In genomic region chr7:110539216-110539615, GRCh38 we compare ENCODE assay signal across 23 cellular contexts.
DNase-seq lines count a peak whose midpoint lies in the region; ATAC-seq and TF ChIP-seq lines count a peak whose summit lies in the region.
"Had no signal": no experiment of that assay in that cellular context is flagged by ENCODE, and none has a peak within 500 bp of the region (broad histone marks: within the 10 kb centered on the region; RNA-seq: fewer than 3 reads in every experiment).

No MANE protein-coding gene starts in this region.

- in situ Hi-C loops in mammary epithelial cell (cut with MboI; ENCODE audit: low sequenced_read_pairs in 2 of 2) = no loop called here

- no TSS peak for BruUV-seq in mammary epithelial cell (replicated peaks; lab: Mats Ljungman, UMichigan)

- H3K27ac ChIP-seq in mammary epithelial cell (ENCODE audit: insufficient read depth, low read depth, low read length) (peak overlapping the region; percentile 37), breast epithelium (no peak overlapping the region)
- H3K27ac ChIP-seq: BLaER1 treated with 17β-estradiol and CSF1 and Interleukin-3, amounts not matched to agents 10 nM and 100 nM had no signal

- no peaks in the 10 kb centered on the region for H3K9me3 ChIP-seq in mammary epithelial cell (replicated peaks; ENCODE audit: insufficient read depth, low read length)
- no peaks in the 10 kb centered on the region for H3K9me3 ChIP-seq in breast epithelium
- H3K9me3 ChIP-seq in adipocyte (ENCODE audit: control insufficient read depth, low read length) = no peaks in the 10 kb centered on the region
- H3K9me3 ChIP-seq: BLaER1 treated with 17β-estradiol and CSF1 and Interleukin-3, amounts not matched to agents 10 nM and 100 nM had no signal

- DNase-seq in mammary epithelial cell (peak; percentile 22), breast epithelium (ENCODE audit: low spot score in 2 of 2) (no peak), adipocyte (ENCODE audit: low read depth) (peak; percentile 22), fibroblast of mammary gland (ENCODE audit: low read depth) (peak; percentile 6), mesothelial cell of epicardium (ENCODE audit: low spot score in 2 of 2, unreplicated experiment in 2 of 2) (no peak), retina (no peak), NOMO-1 treated with dmso at 0.1 percent for 144 hours (lab: John Stamatoyannopoulos, UW; ENCODE audit: unreplicated experiment) (no peak)
- DNase-seq: 8988T; ACHN; CD4-positive, alpha-beta T cell; Kasumi-1; NCI-H1105; NCI-H1436 treated with DMSO at 0.1 percent for 48 hours; NCI-H187 treated with DMSO at 0.1 percent for 48 hours; NCI-H2107; NCI-H446; NCI-H524 treated with DMSO at 0.1 percent for 48 hours; NCI-H774; Right ventricle myocardium superior had no signal

- H3K4me3 Mint-ChIP-seq in mesothelial cell of epicardium = no peak overlapping the region
- H3K4me3 Mint-ChIP-seq: CD4-positive, alpha-beta T cell had no signal

- H3K4me2 ChIP-seq in mammary epithelial cell (ENCODE audit: insufficient read depth, low read depth, low read length) = peak overlapping the region; percentile 39
- H3K4me2 ChIP-seq: BLaER1 treated with 17β-estradiol and CSF1 and Interleukin-3, amounts not matched to agents 10 nM and 100 nM had no signal

- CTCF ChIA-PET in mammary epithelial cell (lab: Charles Lee; ENCODE audit: low non-redundant PET) = no interaction called here

- peaks cover 6% of the 10 kb centered on the region for H3K9me3 Mint-ChIP-seq in mesothelial cell of epicardium
- H3K9me3 Mint-ChIP-seq: CD4-positive, alpha-beta T cell had no signal

- H3K27ac Mint-ChIP-seq in mesothelial cell of epicardium = no peak overlapping the region
- H3K27ac Mint-ChIP-seq: CD4-positive, alpha-beta T cell had no signal

- intact Hi-C loops in mammary epithelial cell (cut with micrococcal nuclease) (loop anchor here (10.0 kb wide), 1 partner anchor 116 kb away; no protein-coding TSS in a partner anchor), breast epithelium (cut with DNase I; ENCODE audit: low total_unique reads) (no loop called here)

- H3K36me3 Mint-ChIP-seq in mesothelial cell of epicardium = no peaks in the 10 kb centered on the region

- no peak overlapping the region for H3K9ac ChIP-seq in mammary epithelial cell (ENCODE audit: insufficient read depth, low read length)
- no peak overlapping the region for H3K9ac ChIP-seq in adipocyte (ENCODE audit: low read length)
- H3K9ac ChIP-seq: BLaER1 treated with 17β-estradiol and CSF1 and Interleukin-3, amounts not matched to agents 10 nM and 100 nM had no signal

- H4K20me1 ChIP-seq in mammary epithelial cell (ENCODE audit: insufficient read depth, low read length) = no peaks in the 10 kb centered on the region
- H4K20me1 ChIP-seq: BLaER1 treated with 17β-estradiol and CSF1 and Interleukin-3, amounts not matched to agents 10 nM and 100 nM had no signal

- no peak for ATAC-seq in GM18868 (IDR thresholded peaks at IDR 0.05; ENCODE audit: unreplicated experiment)
- ATAC-seq: HepG2, K562 had no signal

- H3K36me3 ChIP-seq in mammary epithelial cell (ENCODE audit: insufficient read depth, low read length) (no peaks in the 10 kb centered on the region), breast epithelium (no peaks in the 10 kb centered on the region), adipocyte (ENCODE audit: control insufficient read depth, insufficient read depth, low read length, severe bottlenecking) (no peaks in the 10 kb centered on the region)
- H3K36me3 ChIP-seq: BLaER1 treated with 17β-estradiol and CSF1 and Interleukin-3, amounts not matched to agents 10 nM and 100 nM had no signal

- H3K4me1 ChIP-seq in mammary epithelial cell (ENCODE audit: insufficient read depth, low read length) (peaks cover 34% of the 10 kb centered on the region), breast epithelium (no peaks in the 10 kb centered on the region), adipocyte (ENCODE audit: control insufficient read depth, insufficient read depth, low read length) (peaks cover 8% of the 10 kb centered on the region)
- H3K4me1 ChIP-seq: BLaER1 treated with 17β-estradiol and CSF1 and Interleukin-3, amounts not matched to agents 10 nM and 100 nM had no signal

- no peak for TF ChIP-seq POLR2A in breast epithelium (IDR thresholded peaks at IDR 0.05)

- peaks cover 11% of the 10 kb centered on the region for H3K4me1 Mint-ChIP-seq in mesothelial cell of epicardium

- no peaks in the 10 kb centered on the region for H3K27me3 Mint-ChIP-seq in mesothelial cell of epicardium (ENCODE audit: low read depth)
- H3K27me3 Mint-ChIP-seq: CD4-positive, alpha-beta T cell had no signal

- TF ChIP-seq CTCF in mammary epithelial cell (conservative IDR thresholded peaks at IDR 0.05 in 1 of 2, IDR thresholded peaks at IDR 0.05 in 1 of 2; ENCODE audit: extremely low read depth in 1 of 2, insufficient read depth in 1 of 2, low read depth in 1 of 2, low read length in 2 of 2) = no peak
- TF ChIP-seq CTCF in breast epithelium (IDR thresholded peaks at IDR 0.05) = no peak
- no peak for TF ChIP-seq CTCF in fibroblast of mammary gland (conservative IDR thresholded peaks at IDR 0.05; ENCODE audit: control insufficient read depth, insufficient read depth, low read depth, low read length)
- TF ChIP-seq CTCF in mesothelial cell of epicardium (IDR thresholded peaks at IDR 0.05; ENCODE audit: unreplicated experiment) = no peak

- dilution Hi-C loops in mammary epithelial cell (cut with HindIII; ENCODE audit: low sequenced_read_pairs) = no loop called here

- no peaks in the 10 kb centered on the region for H3K79me2 ChIP-seq in mammary epithelial cell (ENCODE audit: insufficient read depth, low read length)

- H3K4me3 ChIP-seq in mammary epithelial cell (replicated peaks in 1 of 3; ENCODE audit: insufficient read depth in 1 of 3, low read depth in 2 of 3, low read length in 3 of 3) = no peak overlapping the region
- no peak overlapping the region for H3K4me3 ChIP-seq in breast epithelium
- no peak overlapping the region for H3K4me3 ChIP-seq in adipocyte (ENCODE audit: low read length)
- H3K4me3 ChIP-seq in fibroblast of mammary gland (ENCODE audit: control insufficient read depth, low read depth, low read length) = no peak overlapping the region
- H3K4me3 ChIP-seq: BLaER1 treated with 17β-estradiol and CSF1 and Interleukin-3, amounts not matched to agents 10 nM and 100 nM; K562 had no signal

- H2AFZ ChIP-seq in mammary epithelial cell (ENCODE audit: low read depth, low read length) = no peak overlapping the region

- no peaks in the 10 kb centered on the region for H3K27me3 ChIP-seq in mammary epithelial cell (ENCODE audit: insufficient read depth, low read length)
- no peaks in the 10 kb centered on the region for H3K27me3 ChIP-seq in breast epithelium
- H3K27me3 ChIP-seq in adipocyte (replicated peaks; ENCODE audit: control insufficient read depth, insufficient read depth, low read length) = no peaks in the 10 kb centered on the region
- H3K27me3 ChIP-seq: BLaER1 treated with 17β-estradiol and CSF1 and Interleukin-3, amounts not matched to agents 10 nM and 100 nM had no signal

Comparison
In these comparisons a context has a peak if more than half of its experiments do, and no peak if none do; other contexts are left out.
1. DNase-seq: peak in mammary epithelial cell (single experiment), adipocyte (single experiment) and fibroblast of mammary gland (single experiment); none in breast epithelium (0 of 2), mesothelial cell of epicardium (0 of 2), retina (single experiment) and NOMO-1 treated with dmso at 0.1 percent for 144 hours (single experiment).